ENCODE assay signal across 1 cellular context in genomic region chr2:55438391-55439100, GRCh38.
TF ChIP-seq lines count a peak whose summit lies in the region.

No MANE protein-coding gene starts in this region.

TF ChIP-seq in HepG2, 621 proteins besides CTCF, POLR2A, EP300 and RAD21 (continued from another document and continues in another):
- TF ChIP-seq ZNF574 (CRISPR knock-in tag; IDR thresholded peaks at IDR 0.05) (0 out of 2 replicates have a peak, but pooled peaks have one; percentile 0), HOMEZ (CRISPR knock-in tag; IDR thresholded peaks at IDR 0.05; ENCODE audit: low read depth) (0 out of 2 replicates have a peak, but pooled peaks have one; percentile 1), ESRRA (CRISPR knock-in tag; IDR thresholded peaks at IDR 0.05; ENCODE audit: low read depth) (no peak), TP53 (CRISPR knock-in tag; conservative IDR thresholded peaks at IDR 0.05) (no peak), KLF12 (CRISPR knock-in tag; IDR thresholded peaks at IDR 0.05; ENCODE audit: borderline replicate concordance) (no peak), ZBTB2 (CRISPR knock-in tag; IDR thresholded peaks at IDR 0.05; ENCODE audit: low read depth) (no peak), RAD51 (IDR thresholded peaks at IDR 0.05; ENCODE audit: borderline replicate concordance) (no peak), ZNF337 (CRISPR knock-in tag; IDR thresholded peaks at IDR 0.05; ENCODE audit: borderline replicate concordance, low read depth) (no peak), SSRP1 (CRISPR knock-in tag; IDR thresholded peaks at IDR 0.05) (no peak), FOXP4 (CRISPR knock-in tag; IDR thresholded peaks at IDR 0.05) (no peak), ZNF670 (CRISPR knock-in tag; IDR thresholded peaks at IDR 0.05; ENCODE audit: borderline replicate concordance) (no peak), NCOA5 (CRISPR knock-in tag; IDR thresholded peaks at IDR 0.05) (no peak), PHF8 (CRISPR knock-in tag; IDR thresholded peaks at IDR 0.05) (peak; percentile 37; the same call in 1 of the 2 replicates), CSRNP2 (CRISPR knock-in tag; conservative IDR thresholded peaks at IDR 0.05; ENCODE audit: low read depth) (no peak), TFE3 (CRISPR knock-in tag; IDR thresholded peaks at IDR 0.05) (no peak), BCLAF1 (IDR thresholded peaks at IDR 0.05) (no peak), SOX6 (IDR thresholded peaks at IDR 0.05) (no peak), SOX6 (CRISPR knock-in tag; IDR thresholded peaks at IDR 0.05) (no peak), IKZF4 (CRISPR knock-in tag; IDR thresholded peaks at IDR 0.05; ENCODE audit: borderline replicate concordance, low read depth, not compliant biosample characterization) (peak; percentile 30), ZNF572 (CRISPR knock-in tag; IDR thresholded peaks at IDR 0.05) (no peak), GFI1 (CRISPR knock-in tag; IDR thresholded peaks at IDR 0.05; ENCODE audit: borderline replicate concordance) (no peak), ZNF318 (CRISPR knock-in tag; IDR thresholded peaks at IDR 0.05) (no peak), ZFP90 (CRISPR knock-in tag; IDR thresholded peaks at IDR 0.05; ENCODE audit: borderline replicate concordance) (no peak), HNRNPLL (IDR thresholded peaks at IDR 0.05; ENCODE audit: low read depth, low read length, poor library complexity, severe bottlenecking) (no peak), ZBTB26 (CRISPR knock-in tag; IDR thresholded peaks at IDR 0.05; ENCODE audit: borderline replicate concordance) (0 out of 2 replicates have a peak, but pooled peaks have one; percentile 7), ZNF484 (CRISPR knock-in tag; IDR thresholded peaks at IDR 0.05; ENCODE audit: borderline replicate concordance, low read depth) (no peak), SRSF9 (IDR thresholded peaks at IDR 0.05; ENCODE audit: borderline replicate concordance, insufficient read depth, low read depth, low read length, poor library complexity, severe bottlenecking) (peak; percentile 77), ZNF350 (CRISPR knock-in tag; IDR thresholded peaks at IDR 0.05; ENCODE audit: borderline replicate concordance, low read depth) (peak; percentile 13; the same call in 1 of the 2 replicates)
